11 cellular contexts compared by ENCODE assay signal in genomic region chr6:73581293-73581692, GRCh38.
DNase-seq lines count a peak whose midpoint lies in the region; ATAC-seq and TF ChIP-seq lines count a peak whose summit lies in the region.
"Had no signal": no experiment of that assay in that cellular context is flagged by ENCODE, and none has a peak within 500 bp of the region (broad histone marks: within the 10 kb centered on the region; RNA-seq: fewer than 3 reads in every experiment).

No MANE protein-coding gene starts in this region.

- H3K36me3 Mint-ChIP-seq in natural killer cell treated with Interleukin-12 subunit alpha and Interleukin-12 subunit beta and Interleukin-15 and Interleukin-18, amount 100 ng/mL, for 72 hours: peaks cover 9% of the 10 kb centered on the region

- no peak for TF ChIP-seq CTCF in left ventricle myocardium inferior (IDR thresholded peaks at IDR 0.05; ENCODE audit: borderline replicate concordance)

- no peak overlapping the region for H3K4me3 Mint-ChIP-seq in natural killer cell treated with Interleukin-12 subunit alpha and Interleukin-12 subunit beta and Interleukin-15 and Interleukin-18, amount 100 ng/mL, for 72 hours

- H3K4me1 ChIP-seq in left ventricle myocardium inferior: peaks cover 43% of the 10 kb centered on the region
- peaks cover 19% of the 10 kb centered on the region for H3K4me1 ChIP-seq in effector memory CD4-positive, alpha-beta T cell (ENCODE audit: control insufficient read depth, insufficient read depth, low read length, poor library complexity, severe bottlenecking)

- DNase-seq in left ventricle myocardium inferior: no peak
- no peak for DNase-seq in Right ventricle myocardium superior
- no peak for DNase-seq in effector memory CD4-positive, alpha-beta T cell
- no peak for DNase-seq in natural killer cell treated with Interleukin-12 subunit alpha and Interleukin-12 subunit beta and Interleukin-15 and Interleukin-18, amount 100 ng/mL, for 72 hours (ENCODE audit: low spot score)
- no peak for DNase-seq in DMS114 treated with DMSO at 0.1 percent for 48 hours (lab: John Stamatoyannopoulos, UW; ENCODE audit: unreplicated experiment)
- no peak for DNase-seq in stimulated activated CD4-positive, alpha-beta T cell treated with anti-CD3 and anti-CD28 coated beads, Interleukin-1b, Interleukin-23, amount 100 ng/mL, for 48 hours
- DNase-seq in NCI-H2227 (lab: John Stamatoyannopoulos, UW; ENCODE audit: unreplicated experiment): no peak
- DNase-seq: KG1 had no signal

- H3K9me3 Mint-ChIP-seq in natural killer cell treated with Interleukin-12 subunit alpha and Interleukin-12 subunit beta and Interleukin-15 and Interleukin-18, amount 100 ng/mL, for 72 hours: peaks cover 2% of the 10 kb centered on the region

- no peak overlapping the region for H3K4me3 ChIP-seq in left ventricle myocardium inferior
- H3K4me3 ChIP-seq in effector memory CD4-positive, alpha-beta T cell (ENCODE audit: insufficient read depth, low read depth, low read length, poor library complexity, severe bottlenecking): no peak overlapping the region

- ATAC-seq in Right ventricle myocardium superior (ENCODE audit: poor library complexity) (no peak), GM18873 (IDR thresholded peaks at IDR 0.05; ENCODE audit: low FRiP score, unreplicated experiment) (no peak)
- no peak for ATAC-seq in natural killer cell treated with Interleukin-12 subunit alpha and Interleukin-12 subunit beta and Interleukin-15 and Interleukin-18, amount 100 ng/mL, for 72 hours

- H3K27ac ChIP-seq in left ventricle myocardium inferior (replicated peaks): peak overlapping the region; percentile 87
- peak overlapping the region; percentile 63 for H3K27ac ChIP-seq in effector memory CD4-positive, alpha-beta T cell (ENCODE audit: insufficient read depth, low read length, poor library complexity, severe bottlenecking)
- H3K27ac ChIP-seq: C4-2B had no signal

- peak overlapping the region; percentile 86 to 91 for H3K27ac Mint-ChIP-seq in natural killer cell treated with Interleukin-12 subunit alpha and Interleukin-12 subunit beta and Interleukin-15 and Interleukin-18, amount 100 ng/mL, for 72 hours

- no peaks in the 10 kb centered on the region for H3K36me3 ChIP-seq in left ventricle myocardium inferior
- H3K36me3 ChIP-seq in effector memory CD4-positive, alpha-beta T cell (ENCODE audit: control insufficient read depth, insufficient read depth, low read length): no peaks in the 10 kb centered on the region
- H3K36me3 ChIP-seq: HAP-1 had no signal

- peaks cover 25 to 30% of the 10 kb centered on the region in 2 donors for H3K4me1 Mint-ChIP-seq in natural killer cell treated with Interleukin-12 subunit alpha and Interleukin-12 subunit beta and Interleukin-15 and Interleukin-18, amount 100 ng/mL, for 72 hours (ENCODE audit: low read depth in 2 of 2)

- intact Hi-C loops in left ventricle myocardium inferior (cut with micrococcal nuclease) (loop anchor here (10.0 kb wide), 1 partner anchor 56 kb away; the partner anchor contains the start of gene EEF1A1), Right ventricle myocardium superior (cut with DNase I) (loop anchor here (10.0 kb wide), 1 partner anchor 56 kb away; the partner anchor contains the start of gene EEF1A1)

- no peaks in the 10 kb centered on the region for H3K27me3 Mint-ChIP-seq in natural killer cell treated with Interleukin-12 subunit alpha and Interleukin-12 subunit beta and Interleukin-15 and Interleukin-18, amount 100 ng/mL, for 72 hours

- H3K9me3 ChIP-seq in left ventricle myocardium inferior (replicated peaks): no peaks in the 10 kb centered on the region
- no peaks in the 10 kb centered on the region for H3K9me3 ChIP-seq in effector memory CD4-positive, alpha-beta T cell (ENCODE audit: control insufficient read depth, low read length)

- H3K27me3 ChIP-seq in left ventricle myocardium inferior (ENCODE audit: low read depth): peaks cover 36% of the 10 kb centered on the region
- H3K27me3 ChIP-seq in effector memory CD4-positive, alpha-beta T cell (replicated peaks; ENCODE audit: control insufficient read depth, insufficient read depth, low read length, poor library complexity, severe bottlenecking): no peaks in the 10 kb centered on the region
